17 cellular contexts compared by ENCODE assay signal in the genomic region with DNA sequence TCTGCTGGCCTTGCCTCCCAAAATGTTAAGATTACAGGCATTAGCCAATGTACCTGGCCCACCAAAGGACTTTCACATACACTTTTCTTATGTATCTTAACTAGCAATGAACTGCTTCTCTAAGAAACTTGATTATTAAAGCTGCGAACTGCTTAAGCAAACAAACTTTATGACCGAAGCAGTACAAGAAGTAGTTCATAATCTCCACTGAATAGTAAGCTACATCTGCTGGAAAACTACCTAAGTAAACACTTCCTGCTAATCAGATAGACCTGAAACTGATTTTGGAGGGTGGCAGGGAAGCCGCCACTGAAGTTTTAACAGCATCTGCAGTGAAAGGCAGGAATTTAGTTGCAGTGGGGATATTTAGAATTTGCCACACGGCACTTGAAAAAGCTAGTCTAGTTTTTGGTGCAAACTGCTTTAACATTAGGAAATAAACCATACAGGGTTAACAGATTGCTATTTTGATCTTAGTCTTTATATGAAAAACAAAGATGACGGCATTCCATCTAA. TPM values are rescaled to one million over a fixed set of nuclear protein-coding genes. Genes with fewer than 3 reads are reported as not detected.
DNase-seq lines count a peak whose midpoint lies in the region; ATAC-seq and TF ChIP-seq lines count a peak whose summit lies in the region.
"Had no signal": no experiment of that assay in that cellular context is flagged by ENCODE, and none has a peak within 500 bp of the region (broad histone marks: within the 10 kb centered on the region; RNA-seq: fewer than 3 reads in every experiment).

No MANE protein-coding gene starts in this region.

- H3K9me3 Mint-ChIP-seq in activated T-cell treated with anti-CD3 and anti-CD28 coated beads, Interleukin-2, amount 50 U/mL, for 24 hours, result no peaks in the 10 kb centered on the region
- no peaks in the 10 kb centered on the region for H3K9me3 Mint-ChIP-seq in activated T-cell treated with anti-CD3 and anti-CD28 coated beads, Interleukin-2, amount 50 U/mL, for 72 hours

- TF ChIP-seq CTCF in SU-DHL-6 (IDR thresholded peaks at IDR 0.05; ENCODE audit: insufficient read depth, low read length, poor library complexity, severe bottlenecking) (no peak), spleen (IDR thresholded peaks at IDR 0.05 in 8 of 11, conservative IDR thresholded peaks at IDR 0.05 in 3 of 11) (no peak)

- H3K9ac ChIP-seq in SU-DHL-6 (ENCODE audit: low read length), result peak overlapping the region; percentile 57

- H3F3A ChIP-seq in SU-DHL-6 (ENCODE audit: insufficient read depth), result peaks cover 61% of the 10 kb centered on the region

- H3K27ac ChIP-seq in SU-DHL-6 (ENCODE audit: low read depth, low read length), result peak overlapping the region; percentile 99
- peak overlapping the region in 7 of 8 donors; percentile 38 to 80 (median 69) for H3K27ac ChIP-seq in spleen

- H3K36me3 ChIP-seq in SU-DHL-6 (ENCODE audit: low read length), result peaks cover 29% of the 10 kb centered on the region
- H3K36me3 ChIP-seq in spleen, result peaks cover 9 to 100% (median 98%) of the 10 kb centered on the region in 6 donors

- 84 to 92% (median 86%) methylated on average over 5 of the region's 5 CpGs for WGBS in spleen, 5 donors

- H3K79me2 ChIP-seq in SU-DHL-6 (ENCODE audit: insufficient read depth, low read length), result 0 out of 2 replicates have a peak, but pooled peaks cover 3% of the 10 kb centered on the region

- H3K9me2 ChIP-seq in SU-DHL-6 (replicated peaks; ENCODE audit: insufficient read depth, low read length), result no peaks in the 10 kb centered on the region

- H3K9me3 ChIP-seq in SU-DHL-6 (ENCODE audit: insufficient read depth, low read length) (no peaks in the 10 kb centered on the region), spleen (no peaks in the 10 kb centered on the region)
- H3K9me3 ChIP-seq: Caco-2 had no signal

- DNase-seq in activated T-cell treated with anti-CD3 and anti-CD28 coated beads, Interleukin-2, amount 50 U/mL, for 24 hours, result no peak
- no peak for DNase-seq in activated T-cell treated with anti-CD3 and anti-CD28 coated beads, Interleukin-2, amount 50 U/mL, for 72 hours
- no peak for DNase-seq in spleen
- DNase-seq in left lobe of liver (ENCODE audit: low spot score), result no peak
- DNase-seq: C1 segment of cervical spinal cord, Caco-2, HCEC 1CT, KBM-7, NCI-H1105 treated with DMSO at 0.1 percent for 48 hours, NCI-H187 treated with DMSO at 0.1 percent for 48 hours, NCI-H2171, NCI-H82, SIG-M5 had no signal

- no peak overlapping the region for H2AFZ ChIP-seq in SU-DHL-6 (ENCODE audit: low read depth, low read length, severe bottlenecking)

- H4K20me1 ChIP-seq in SU-DHL-6 (ENCODE audit: low read depth, low read length), result no peaks in the 10 kb centered on the region

- peaks cover 6% of the 10 kb centered on the region for H3K4me1 Mint-ChIP-seq in activated T-cell treated with anti-CD3 and anti-CD28 coated beads, Interleukin-2, amount 50 U/mL, for 24 hours (ENCODE audit: low read depth)
- H3K4me1 Mint-ChIP-seq in activated T-cell treated with anti-CD3 and anti-CD28 coated beads, Interleukin-2, amount 50 U/mL, for 72 hours (ENCODE audit: low read depth), result peaks cover 4% of the 10 kb centered on the region

- peak overlapping the region; percentile 33 for H3K27ac Mint-ChIP-seq in activated T-cell treated with anti-CD3 and anti-CD28 coated beads, Interleukin-2, amount 50 U/mL, for 24 hours
- no peak overlapping the region for H3K27ac Mint-ChIP-seq in activated T-cell treated with anti-CD3 and anti-CD28 coated beads, Interleukin-2, amount 50 U/mL, for 72 hours

- H3K36me3 Mint-ChIP-seq in activated T-cell treated with anti-CD3 and anti-CD28 coated beads, Interleukin-2, amount 50 U/mL, for 24 hours (ENCODE audit: low read depth), result peaks cover 96% of the 10 kb centered on the region
- H3K36me3 Mint-ChIP-seq in activated T-cell treated with anti-CD3 and anti-CD28 coated beads, Interleukin-2, amount 50 U/mL, for 72 hours (ENCODE audit: insufficient read depth in 2 of 2), result peaks cover 22 to 37% of the 10 kb centered on the region in 2 donors

- no peaks in the 10 kb centered on the region for H3K27me3 Mint-ChIP-seq in activated T-cell treated with anti-CD3 and anti-CD28 coated beads, Interleukin-2, amount 50 U/mL, for 24 hours
- H3K27me3 Mint-ChIP-seq in activated T-cell treated with anti-CD3 and anti-CD28 coated beads, Interleukin-2, amount 50 U/mL, for 72 hours (ENCODE audit: low read depth), result no peaks in the 10 kb centered on the region

- TF ChIP-seq POLR2A in spleen (IDR thresholded peaks at IDR 0.05), result no peak

- H3K4me1 ChIP-seq in spleen, result peaks cover 4 to 34% (median 23%) of the 10 kb centered on the region in 6 donors
- H3K4me1 ChIP-seq: Caco-2 had no signal

- H3K4me3 Mint-ChIP-seq in activated T-cell treated with anti-CD3 and anti-CD28 coated beads, Interleukin-2, amount 50 U/mL, for 24 hours, result no peak overlapping the region
- no peak overlapping the region for H3K4me3 Mint-ChIP-seq in activated T-cell treated with anti-CD3 and anti-CD28 coated beads, Interleukin-2, amount 50 U/mL, for 72 hours

- peak overlapping the region; percentile 83 for H3K4me2 ChIP-seq in SU-DHL-6 (ENCODE audit: low read depth, low read length, poor library complexity, severe bottlenecking)

- intact Hi-C loops in spleen (cut with DNase I; ENCODE audit: low total_unique reads), result no loop called here

- H3K4me3 ChIP-seq in SU-DHL-6 (ENCODE audit: insufficient read depth, low read length, poor library complexity, severe bottlenecking) (peak overlapping the region; percentile 34), spleen (no peak overlapping the region)

- no peaks in the 10 kb centered on the region for H3K27me3 ChIP-seq in SU-DHL-6 (ENCODE audit: low read length)
- H3K27me3 ChIP-seq in spleen (replicated peaks in 1 of 7), result no peaks in the 10 kb centered on the region

- no peak for ATAC-seq in activated T-cell treated with anti-CD3 and anti-CD28 coated beads, Interleukin-2, amount 50 U/mL, for 72 hours (replicated peaks in 1 of 2)
- ATAC-seq in left lobe of liver (no peak), GM21423 (IDR thresholded peaks at IDR 0.05; ENCODE audit: unreplicated experiment) (no peak)

RNA-seq across cellular contexts. Expression of gene HYPK, which starts 8.1 kb away (rescaled TPM):
- total RNA-seq in activated T-cell treated with anti-CD3 and anti-CD28 coated beads, Interleukin-2, amount 50 U/mL, for 72 hours, result 10 to 100 TPM; 10.3 to 15.2 TPM
- 10 to 100 TPM in 4 of 7 donors, 1 to 10 TPM in 3; 7.5 to 29.2 (median 10.1) TPM for total RNA-seq in spleen
- polyA plus RNA-seq in spleen, result 10 to 100 TPM in 1 of 3 donors, 1 to 10 TPM in 2; 2.4 to 35.8 (median 7.8) TPM
- total RNA-seq in left lobe of liver, result 8.6 TPM

RNA-seq across cellular contexts. Expression of gene SERINC4, which starts 8.5 kb away (rescaled TPM):
- total RNA-seq in activated T-cell treated with anti-CD3 and anti-CD28 coated beads, Interleukin-2, amount 50 U/mL, for 72 hours, result under 1 TPM; 0.14 to 0.23 TPM
- total RNA-seq in spleen (not detected), left lobe of liver (0.18 TPM)
- polyA plus RNA-seq in spleen, result under 1 TPM; 0.09 to 0.29 (median 0.24) TPM
- total RNA-seq: A172, MCF 10A had no signal

RNA-seq across cellular contexts. Expression of gene MFAP1, which starts 16.0 kb away (rescaled TPM):
- 10 to 100 TPM; 34.1 to 34.5 TPM for total RNA-seq in activated T-cell treated with anti-CD3 and anti-CD28 coated beads, Interleukin-2, amount 50 U/mL, for 72 hours
- total RNA-seq in spleen (10 to 100 TPM; 15.2 to 18.8 (median 16.7) TPM), left lobe of liver (7.0 TPM)
- 10 to 100 TPM in 2 of 3 donors, 1 to 10 TPM in 1; 7.9 to 14.9 (median 12.1) TPM for polyA plus RNA-seq in spleen

RNA-seq across cellular contexts. Expression of gene SERF2, which starts 16.4 kb away (rescaled TPM):
- 100 to 1,000 TPM; 445 to 520 TPM for total RNA-seq in activated T-cell treated with anti-CD3 and anti-CD28 coated beads, Interleukin-2, amount 50 U/mL, for 72 hours
- total RNA-seq in spleen, result 1,000 to 10,000 TPM in 1 of 7 donors, 100 to 1,000 TPM in 6; 566 to 1,001 (median 658) TPM
- polyA plus RNA-seq in spleen, result 1,000 to 10,000 TPM; 1,442 to 2,199 (median 1,832) TPM
- total RNA-seq in left lobe of liver, result 515 TPM

RNA-seq across cellular contexts. Expression of gene WDR76, which starts 18.3 kb away (rescaled TPM):
- 100 to 1,000 TPM in 1 of 2 donors, 10 to 100 TPM in 1; 76.3 to 108 TPM for total RNA-seq in activated T-cell treated with anti-CD3 and anti-CD28 coated beads, Interleukin-2, amount 50 U/mL, for 72 hours
- total RNA-seq in spleen, result 10 to 100 TPM in 1 of 7 donors, 1 to 10 TPM in 6; 4.7 to 16.3 (median 6.8) TPM
- polyA plus RNA-seq in spleen, result 1 to 10 TPM; 1.5 to 5.2 (median 2.7) TPM
- total RNA-seq in left lobe of liver, result 0.86 TPM
